In genomic region chr15:69317392-69317841, GRCh38 we compare ENCODE assay signal across 2 cellular contexts.
TF ChIP-seq lines count a peak whose summit lies in the region.

No MANE protein-coding gene starts in this region.

TF ChIP-seq in GM23338, 12 proteins besides CTCF, POLR2A, EP300 and RAD21 (continued from another document):
- TF ChIP-seq REST (IDR thresholded peaks at IDR 0.05; ENCODE audit: unreplicated experiment): no peak
- no peak for TF ChIP-seq ZNF114 (CRISPR knock-in tag; IDR thresholded peaks at IDR 0.05)
- no peak for TF ChIP-seq ZNF462 (CRISPR knock-in tag; IDR thresholded peaks at IDR 0.05)
- no peak for TF ChIP-seq STAT1 (IDR thresholded peaks at IDR 0.05; ENCODE audit: unreplicated experiment)
- TF ChIP-seq JUNB (IDR thresholded peaks at IDR 0.05; ENCODE audit: unreplicated experiment): no peak
- TF ChIP-seq EZH2phosphoT487 (IDR thresholded peaks at IDR 0.05; ENCODE audit: unreplicated experiment): no peak
- no peak for TF ChIP-seq EZH2 (IDR thresholded peaks at IDR 0.05; ENCODE audit: low read depth, unreplicated experiment)

TF ChIP-seq in HepG2, 621 proteins besides CTCF, POLR2A, EP300 and RAD21 (continued from another document):
- TF ChIP-seq KDM6A (CRISPR knock-in tag; IDR thresholded peaks at IDR 0.05; ENCODE audit: low read depth): no peak
- TF ChIP-seq ZNF274 (CRISPR knock-in tag; IDR thresholded peaks at IDR 0.05): no peak
